In genomic region chr4:165569031-165569430, GRCh38 we compare ENCODE assay signal across 25 cellular contexts.
DNase-seq lines count a peak whose midpoint lies in the region; ATAC-seq, FAIRE-seq and TF ChIP-seq lines count a peak whose summit lies in the region.
"Had no signal": no experiment of that assay in that cellular context is flagged by ENCODE, and none has a peak within 500 bp of the region (broad histone marks: within the 10 kb centered on the region; RNA-seq: fewer than 3 reads in every experiment).

No MANE protein-coding gene starts in this region.

- FAIRE-seq in bronchial epithelial cell (lab: Jason Lieb, UNC), result no peak
- FAIRE-seq: A204.1, GM12878, GM12892, GM18507 had no signal

- H3K27me3 ChIP-seq in bronchial epithelial cell (ENCODE audit: control insufficient read depth, insufficient read depth, low read length), result no peaks in the 10 kb centered on the region
- H3K27me3 ChIP-seq: BE2C, BLaER1 had no signal

- ATAC-seq in HG02642 (IDR thresholded peaks at IDR 0.05; ENCODE audit: poor library complexity, unreplicated experiment), result no peak
- ATAC-seq in HG03280 (IDR thresholded peaks at IDR 0.05; ENCODE audit: unreplicated experiment), result no peak
- ATAC-seq: GM12878 had no signal

- no peak for TF ChIP-seq CTCF in bronchial epithelial cell (IDR thresholded peaks at IDR 0.05; ENCODE audit: insufficient read depth, low read length, severe bottlenecking)

- DNase-seq in M059J (ENCODE audit: low read depth) (peak; percentile 35), amniotic epithelial cell (ENCODE audit: low read depth) (peak; percentile 21), bronchial epithelial cell (ENCODE audit: low read depth) (peak; percentile 13)
- DNase-seq: 8988T; ACHN; BE2C; C1 segment of cervical spinal cord; CD4-positive, alpha-beta memory T cell; CD4-positive, CD25-positive, alpha-beta regulatory T cell; CD8-positive, alpha-beta memory T cell; COR-L47; DMS 273 treated with DMSO at 0.1 percent for 48 hours; DMS153; DMS53; DMS79; DND-41; EL; GDM1 had no signal

- no peak overlapping the region for H3K4me3 ChIP-seq in bronchial epithelial cell (ENCODE audit: low read depth, low read length)
- H3K4me3 ChIP-seq: BLaER1, GM12878 had no signal

- H3K36me3 ChIP-seq in bronchial epithelial cell (ENCODE audit: control insufficient read depth, insufficient read depth, low read length), result no peaks in the 10 kb centered on the region
- H3K36me3 ChIP-seq: BE2C, BLaER1 had no signal
